In genomic region chr4:178599521-178599920, GRCh38 we compare ENCODE assay signal across 1 cellular context.
TF ChIP-seq lines count a peak whose summit lies in the region.

No MANE protein-coding gene starts in this region.

TF ChIP-seq in WTC11, 78 proteins besides CTCF, POLR2A, EP300 and RAD21 (continued from another document):
- TF ChIP-seq ZNF532 (CRISPR knock-in tag; IDR thresholded peaks at IDR 0.05; ENCODE audit: borderline replicate concordance): no peak
- TF ChIP-seq ZNF396 (CRISPR knock-in tag; IDR thresholded peaks at IDR 0.05; ENCODE audit: borderline replicate concordance): no peak
- no peak for TF ChIP-seq ZBTB43 (CRISPR knock-in tag; IDR thresholded peaks at IDR 0.05)
- no peak for TF ChIP-seq ATF6 (CRISPR knock-in tag; IDR thresholded peaks at IDR 0.05)
- TF ChIP-seq ARID4B (CRISPR knock-in tag; IDR thresholded peaks at IDR 0.05; ENCODE audit: borderline replicate concordance): no peak
TF ChIP-seq in WTC11: peak in this region for 0.
